ENCODE assay signal across 21 cellular contexts in genomic region chr19:6719540-6719861, GRCh38. TPM values are rescaled to one million over a fixed set of nuclear protein-coding genes. Genes with fewer than 3 reads are reported as not detected.
DNase-seq lines count a peak whose midpoint lies in the region; ATAC-seq and TF ChIP-seq lines count a peak whose summit lies in the region.
"Had no signal": no experiment of that assay in that cellular context is flagged by ENCODE, and none has a peak within 500 bp of the region (broad histone marks: within the 10 kb centered on the region; RNA-seq: fewer than 3 reads in every experiment).

No MANE protein-coding gene starts in this region.

- H3K27me3 ChIP-seq in breast epithelium (no peaks in the 10 kb centered on the region), left lung (peaks cover 0 to 3% of the 10 kb centered on the region in 2 donors), sigmoid colon (peaks cover 0 to 12% (median 4%) of the 10 kb centered on the region in 3 donors)
- H3K27me3 ChIP-seq: cardiac muscle cell, thyroid gland had no signal

- intact Hi-C loops in Calu3 (cut with micrococcal nuclease; ENCODE audit: unreplicated experiment), result no loop called here
- intact Hi-C loops in breast epithelium (cut with DNase I; ENCODE audit: low total_unique reads), result no loop called here
- intact Hi-C loops in left lung (cut with DNase I), result no loop called here
- intact Hi-C loops in sigmoid colon (cut with DNase I), result no loop called here

- H3K36me3 ChIP-seq in breast epithelium (no peaks in the 10 kb centered on the region), left lung (no peaks in the 10 kb centered on the region), sigmoid colon (no peaks in the 10 kb centered on the region)
- H3K36me3 ChIP-seq: cardiac muscle cell, esophagus squamous epithelium, thyroid gland had no signal

- H3K9me3 ChIP-seq in breast epithelium (no peaks in the 10 kb centered on the region), left lung (no peaks in the 10 kb centered on the region), sigmoid colon (no peaks in the 10 kb centered on the region)
- H3K9me3 ChIP-seq: esophagus squamous epithelium, thyroid gland had no signal

- DNase-seq in Calu3 (no peak), breast epithelium (ENCODE audit: low spot score in 2 of 2) (no peak), left lung (no peak), sigmoid colon (no peak)
- DNase-seq in activated CD4-positive, alpha-beta T cell treated with anti-CD3 and anti-CD28 coated beads for 4 hours, result no peak
- no peak for DNase-seq in activated T-cell treated with anti-CD3 and anti-CD28 coated beads, Interleukin-2, amount 50 U/mL, for 1 hour
- DNase-seq: activated effector memory CD4-positive, alpha-beta T cell treated with Interleukin-2 at 50 U/mL for 16 hours; esophagus squamous epithelium; glutamatergic neuron; Kasumi-1; naive B cell; NCI-H1092; NCI-H510A treated with DMSO at 0.1 percent for 48 hours; RPMI8226; thyroid gland had no signal

- H3K27ac ChIP-seq in breast epithelium (peak overlapping the region in 1 of 2 donors; percentile 56), left lung (no peak overlapping the region), sigmoid colon (no peak overlapping the region)
- H3K27ac ChIP-seq: cardiac muscle cell, GM23248, thyroid gland had no signal

- peaks cover 4% of the 10 kb centered on the region for H3K9me3 Mint-ChIP-seq in Calu3 (ENCODE audit: low read depth, unreplicated experiment)
- H3K9me3 Mint-ChIP-seq: activated CD4-positive, alpha-beta T cell treated with anti-CD3 and anti-CD28 coated beads, Interleukin-2, amount 10 ng/mL, durations not matched to agents 24 days and 14 days had no signal

- H3K27me3 Mint-ChIP-seq in Calu3 (ENCODE audit: unreplicated experiment), result no peaks in the 10 kb centered on the region

- H3K4me1 ChIP-seq in breast epithelium (no peaks in the 10 kb centered on the region), left lung (peaks cover 26 to 44% of the 10 kb centered on the region in 2 donors), sigmoid colon (peaks cover 0 to 5% (median 0%) of the 10 kb centered on the region in 4 donors)

- ATAC-seq in left lung (peak; percentile 5), GM19023 (IDR thresholded peaks at IDR 0.05; ENCODE audit: unreplicated experiment) (no peak)

- TF ChIP-seq EP300 in sigmoid colon (IDR thresholded peaks at IDR 0.05), result no peak

- 79 to 86% methylated on average over 6 of the region's 6 CpGs for WGBS in sigmoid colon, 2 donors

- peak overlapping the region; percentile 72 for H3K27ac Mint-ChIP-seq in Calu3 (ENCODE audit: unreplicated experiment)

- TF ChIP-seq CTCF in Calu3 (IDR thresholded peaks at IDR 0.05; ENCODE audit: unreplicated experiment), result no peak
- TF ChIP-seq CTCF in breast epithelium (IDR thresholded peaks at IDR 0.05), result no peak
- TF ChIP-seq CTCF in left lung (IDR thresholded peaks at IDR 0.05), result no peak
- no peak for TF ChIP-seq CTCF in sigmoid colon (IDR thresholded peaks at IDR 0.05)

- CTCF ChIA-PET in Calu3 (lab: Charles Lee), result no interaction called here

- peaks cover 42% of the 10 kb centered on the region for H3K36me3 Mint-ChIP-seq in Calu3 (ENCODE audit: insufficient read depth, unreplicated experiment)

- no peak for TF ChIP-seq POLR2A in breast epithelium (IDR thresholded peaks at IDR 0.05)
- TF ChIP-seq POLR2A in sigmoid colon (IDR thresholded peaks at IDR 0.05), result no peak

- peak overlapping the region; percentile 82 for H3K4me3 Mint-ChIP-seq in Calu3 (ENCODE audit: low read depth, unreplicated experiment)
- H3K4me3 Mint-ChIP-seq: activated CD4-positive, alpha-beta T cell treated with anti-CD3 and anti-CD28 coated beads, Interleukin-2, amount 10 ng/mL, durations not matched to agents 24 days and 14 days had no signal

- BruUV-seq in Calu3 (replicated peaks; lab: Mats Ljungman, UMichigan), result no TSS peak

- H3K4me1 Mint-ChIP-seq in Calu3 (ENCODE audit: low read depth, unreplicated experiment), result peaks cover 58% of the 10 kb centered on the region

- H3K4me3 ChIP-seq in breast epithelium (peak overlapping the region; percentile 34 to 51 (median 35)), left lung (peak overlapping the region; percentile 22 to 47), sigmoid colon (peak overlapping the region in 3 of 4 donors; percentile 4 to 33 (median 25))
- H3K4me3 ChIP-seq: cardiac muscle cell, GM23248, thyroid gland had no signal

RNA-seq across cellular contexts. Expression of gene C3, which starts 0.9 kb away (rescaled TPM):
- total RNA-seq in Calu3 (2022) (517 and 658 TPM in 2 replicates), breast epithelium (1,000 to 10,000 TPM in 2 of 3 donors, 100 to 1,000 TPM in 1; 856 to 1,298 (median 1,115) TPM), left lung (100 to 1,000 TPM; 748 to 881 TPM), sigmoid colon (1,000 to 10,000 TPM in 1 of 4 donors, 100 to 1,000 TPM in 3; 317 to 1,284 (median 452) TPM)
- polyA plus RNA-seq in sigmoid colon, result 100 to 1,000 TPM in 1 of 3 donors, 10 to 100 TPM in 1, 1 to 10 TPM in 1; 9.0 to 313 (median 66.7) TPM

RNA-seq across cellular contexts. Expression of gene GPR108, which starts 17.9 kb away (rescaled TPM):
- total RNA-seq in Calu3 (2022), result 67.7 and 69.0 TPM in 2 replicates
- 10 to 100 TPM; 62.9 to 98.1 (median 78.0) TPM for total RNA-seq in breast epithelium
- 10 to 100 TPM; 64.1 to 81.7 TPM for total RNA-seq in left lung
- 10 to 100 TPM; 44.5 to 67.3 (median 58.8) TPM for total RNA-seq in sigmoid colon
- 10 to 100 TPM; 39.0 to 91.1 (median 53.4) TPM for polyA plus RNA-seq in sigmoid colon

RNA-seq across cellular contexts. Expression of gene TRIP10, which starts 20.0 kb away (rescaled TPM):
- total RNA-seq in Calu3 (2022) (86.0 and 95.8 TPM in 2 replicates), breast epithelium (10 to 100 TPM; 56.9 to 98.1 (median 87.5) TPM), left lung (10 to 100 TPM; 62.3 to 75.3 TPM), sigmoid colon (100 to 1,000 TPM in 1 of 4 donors, 10 to 100 TPM in 3; 73.1 to 117 (median 90.1) TPM)
- 10 to 100 TPM; 49.5 to 76.7 (median 70.3) TPM for polyA plus RNA-seq in sigmoid colon

RNA-seq across cellular contexts. Expression of gene SH2D3A, which starts 47.7 kb away (rescaled TPM):
- total RNA-seq in Calu3 (2022), result 62.0 and 64.0 TPM in 2 replicates
- total RNA-seq in breast epithelium, result 10 to 100 TPM in 2 of 3 donors, under 1 TPM in 1; 0.96 to 38.2 (median 18.4) TPM
- 10 to 100 TPM; 24.2 to 27.6 TPM for total RNA-seq in left lung
- total RNA-seq in sigmoid colon, result under 1 TPM in 1 of 4 donors, not detected in 3; 0.66 TPM
- 10 to 100 TPM; 23.8 to 42.7 (median 30.0) TPM for polyA plus RNA-seq in sigmoid colon
- total RNA-seq: GM23248 had no signal
- polyA plus RNA-seq: GM23248 had no signal

RNA-seq across cellular contexts. Expression of gene TNFSF14, which starts 49.5 kb away (rescaled TPM):
- total RNA-seq in Calu3 (2022) (4.3 TPM in 2 replicates), breast epithelium (1 to 10 TPM in 2 of 3 donors, under 1 TPM in 1; 0.96 to 8.3 (median 2.9) TPM), left lung (1 to 10 TPM; 2.1 to 6.2 TPM), sigmoid colon (1 to 10 TPM in 1 of 4 donors, under 1 TPM in 2, not detected in 1; under 0.01 to 2.0 (median 0.41) TPM)
- polyA plus RNA-seq in sigmoid colon, result 1 to 10 TPM in 1 of 3 donors, not detected in 2; 2.8 TPM
- total RNA-seq: cardiac muscle cell, Daoy, GM23248, lung microvascular endothelial cell had no signal
- polyA plus RNA-seq: cardiac muscle cell, GM23248 had no signal
